In the genomic region with DNA sequence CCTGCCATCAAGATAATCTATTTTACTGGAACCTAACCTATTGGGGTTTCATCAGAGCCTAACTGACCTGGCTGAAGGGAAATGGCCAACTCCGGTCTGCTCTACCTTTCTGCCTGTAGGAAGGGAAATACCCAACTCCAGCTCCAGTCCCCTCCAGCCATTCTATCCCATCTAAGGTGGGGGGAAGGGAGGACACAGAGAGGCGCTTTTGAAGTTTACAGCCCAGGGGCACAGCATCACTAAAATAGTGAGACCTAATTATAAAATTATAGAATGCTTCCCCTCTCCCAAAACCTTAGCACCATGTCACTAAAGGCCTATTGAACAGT, we compare ENCODE assay signal across 18 cellular contexts. TPM values are rescaled to one million over a fixed set of nuclear protein-coding genes. Genes with fewer than 3 reads are reported as not detected.
DNase-seq lines count a peak whose midpoint lies in the region; ATAC-seq, FAIRE-seq and TF ChIP-seq lines count a peak whose summit lies in the region.
"Had no signal": no experiment of that assay in that cellular context is flagged by ENCODE, and none has a peak within 500 bp of the region (broad histone marks: within the 10 kb centered on the region; RNA-seq: fewer than 3 reads in every experiment).

No MANE protein-coding gene starts in this region.

- no peak for TF ChIP-seq RAD21 in K562 (CRISPR knock-in tag; conservative IDR thresholded peaks at IDR 0.05 in 1 of 2, IDR thresholded peaks at IDR 0.05 in 1 of 2)

- H3K4me1 ChIP-seq in H9 (ENCODE audit: insufficient read depth, low read length) (peaks cover 6% of the 10 kb centered on the region), K562 (replicated peaks in 1 of 2; ENCODE audit: control insufficient read depth in 2 of 2, insufficient read depth in 2 of 2, low read length in 2 of 2) (peaks cover 0 to 6% of the 10 kb centered on the region in 2 experiments; a peak in 2 of 5 replicates), mesendoderm (ENCODE audit: control insufficient read depth, low read depth, low read length) (no peaks in the 10 kb centered on the region), adrenal gland (replicated peaks in 1 of 2) (no peaks in the 10 kb centered on the region)
- no peaks in the 10 kb centered on the region for H3K4me1 ChIP-seq in naive thymus-derived CD4-positive, alpha-beta T cell (ENCODE audit: control insufficient read depth in 2 of 2, insufficient read depth in 2 of 2, low read length in 2 of 2)
- H3K4me1 ChIP-seq: Peyer's patch had no signal

- H2BK12ac ChIP-seq in H9 (ENCODE audit: insufficient read length, low read depth, low read length), result no peak overlapping the region

- no peak overlapping the region for H3K4ac ChIP-seq in H9 (ENCODE audit: low read depth, low read length)
- no peak overlapping the region for H3K4ac ChIP-seq in mesendoderm (ENCODE audit: low read depth, low read length)

- peak overlapping the region; percentile 23 for H3K27ac ChIP-seq in H9 (ENCODE audit: insufficient read length, low read depth, low read length)
- no peak overlapping the region for H3K27ac ChIP-seq in K562 (ENCODE audit: extremely low read depth, low read depth, low read length)
- H3K27ac ChIP-seq in mesendoderm (ENCODE audit: low read depth, low read length), result no peak overlapping the region
- no peak overlapping the region for H3K27ac ChIP-seq in adrenal gland
- no peak overlapping the region for H3K27ac ChIP-seq in naive thymus-derived CD4-positive, alpha-beta T cell (ENCODE audit: low read depth, low read length)
- H3K27ac ChIP-seq: Peyer's patch, SJSA1 had no signal

- no peak overlapping the region for H2AK5ac ChIP-seq in H9 (ENCODE audit: insufficient read length, low read length)
- no peak overlapping the region for H2AK5ac ChIP-seq in mesendoderm (ENCODE audit: low read length)

- no peak overlapping the region for H4K91ac ChIP-seq in H9 (ENCODE audit: insufficient read length, low read depth, low read length)

- H3K36me3 ChIP-seq in K562 (ENCODE audit: control insufficient read depth, insufficient read depth, low read length), result no peaks in the 10 kb centered on the region
- H3K36me3 ChIP-seq in mesendoderm (ENCODE audit: control insufficient read depth, insufficient read depth, low read length), result no peaks in the 10 kb centered on the region
- no peaks in the 10 kb centered on the region for H3K36me3 ChIP-seq in adrenal gland (replicated peaks in 1 of 2)
- H3K36me3 ChIP-seq in naive thymus-derived CD4-positive, alpha-beta T cell (ENCODE audit: control insufficient read depth in 2 of 3, insufficient read depth in 3 of 3, low read length in 3 of 3), result no peaks in the 10 kb centered on the region
- H3K36me3 ChIP-seq: Peyer's patch, SJSA1 had no signal

- H3K56ac ChIP-seq in H9 (ENCODE audit: insufficient read length, low read depth, low read length), result no peak overlapping the region
- no peak overlapping the region for H3K56ac ChIP-seq in mesendoderm (ENCODE audit: low read length)

- ATAC-seq in K562, result peak; percentile 34; the same call in 1 of the 3 replicates
- ATAC-seq in activated T-cell treated with anti-CD3 and anti-CD28 coated beads, Interleukin-2, amount 50 U/mL, for 72 hours (replicated peaks in 1 of 2), result no peak
- ATAC-seq in naive thymus-derived CD4-positive, alpha-beta T cell, result no peak

- no peak overlapping the region for H4K5ac ChIP-seq in H9 (ENCODE audit: insufficient read length, low read depth, low read length)
- H4K5ac ChIP-seq in mesendoderm (ENCODE audit: low read length), result no peak overlapping the region

- DNase-seq in H9 (no peak), K562 (ENCODE audit: extremely low read depth in 1 of 4, low spot score in 3 of 4) (no peak), mesendoderm (peak; percentile 38), type B pancreatic cell (ENCODE audit: extremely low spot score, unreplicated experiment) (no peak), adrenal gland (no peak)
- no peak for DNase-seq in activated T-cell treated with anti-CD3 and anti-CD28 coated beads, Interleukin-2, amount 50 U/mL, for 72 hours
- DNase-seq in naive thymus-derived CD4-positive, alpha-beta T cell, result no peak
- DNase-seq: C1 segment of cervical spinal cord; CD8-positive, alpha-beta memory T cell; EL; NCI-H187 treated with DMSO at 0.1 percent for 48 hours; NCI-H526; Peyer's patch; SW 1271 had no signal

- H3K27me3 Mint-ChIP-seq in H9 (ENCODE audit: low read depth) (no peaks in the 10 kb centered on the region), type B pancreatic cell (no peaks in the 10 kb centered on the region)
- H3K27me3 Mint-ChIP-seq in activated T-cell treated with anti-CD3 and anti-CD28 coated beads, Interleukin-2, amount 50 U/mL, for 72 hours (ENCODE audit: low read depth), result peaks cover 67% of the 10 kb centered on the region
- peaks cover 0 to 29% (median 7%) of the 10 kb centered on the region in 5 donors for H3K27me3 Mint-ChIP-seq in naive thymus-derived CD4-positive, alpha-beta T cell

- H3K4me2 ChIP-seq in H9 (ENCODE audit: insufficient read depth, insufficient read length, low read length), result no peak overlapping the region
- H3K4me2 ChIP-seq in K562 (ENCODE audit: insufficient read depth, low read length), result no peak overlapping the region
- H3K4me2 ChIP-seq in mesendoderm (ENCODE audit: low read length), result no peak overlapping the region

- H2BK5ac ChIP-seq in H9 (ENCODE audit: insufficient read length, low read length) (no peak overlapping the region), mesendoderm (ENCODE audit: low read length) (no peak overlapping the region)

- H3K79me1 ChIP-seq in H9 (ENCODE audit: insufficient read depth, low read depth, low read length, poor library complexity, severe bottlenecking), result no peaks in the 10 kb centered on the region
- H3K79me1 ChIP-seq in mesendoderm (ENCODE audit: low read length), result no peaks in the 10 kb centered on the region

- no peak overlapping the region for H2BK20ac ChIP-seq in H9 (ENCODE audit: low read depth, low read length, poor library complexity, severe bottlenecking)

- H3K79me2 ChIP-seq in H9 (ENCODE audit: insufficient read depth, low read length), result no peaks in the 10 kb centered on the region
- no peaks in the 10 kb centered on the region for H3K79me2 ChIP-seq in K562 (ENCODE audit: control insufficient read depth, insufficient read depth, low read length)
- H3K79me2 ChIP-seq in mesendoderm (ENCODE audit: control insufficient read depth, insufficient read depth, low read length), result no peaks in the 10 kb centered on the region

- H3K4me1 Mint-ChIP-seq in H9, result peaks cover 19% of the 10 kb centered on the region in 2 experiments
- peaks cover 25% of the 10 kb centered on the region for H3K4me1 Mint-ChIP-seq in type B pancreatic cell (ENCODE audit: unreplicated experiment)
- H3K4me1 Mint-ChIP-seq in activated T-cell treated with anti-CD3 and anti-CD28 coated beads, Interleukin-2, amount 50 U/mL, for 72 hours (ENCODE audit: low read depth), result no peaks in the 10 kb centered on the region
- peaks cover 0 to 14% (median 7%) of the 10 kb centered on the region in 7 donors for H3K4me1 Mint-ChIP-seq in naive thymus-derived CD4-positive, alpha-beta T cell

- H2BK15ac ChIP-seq in H9 (ENCODE audit: low read depth, low read length) (no peak overlapping the region), mesendoderm (replicated peaks; ENCODE audit: low read depth) (no peak overlapping the region)

- H3K18ac ChIP-seq in H9 (ENCODE audit: insufficient read length, low read depth, low read length), result no peak overlapping the region
- no peak overlapping the region for H3K18ac ChIP-seq in mesendoderm (ENCODE audit: low read length)

- TF ChIP-seq POLR2A in K562 (conservative IDR thresholded peaks at IDR 0.05) (no peak), adrenal gland (IDR thresholded peaks at IDR 0.05) (no peak)

- no CpG with 5 or more reads among the region's 2 CpGs for WGBS in H9 (ENCODE audit: extremely low coverage, insufficient read length, low lambda C conversion rate)
- WGBS in K562 (ENCODE audit: insufficient coverage, low coverage, missing lambda C conversion rate), result 19% methylated on average over 2 of the region's 2 CpGs
- WGBS in mesendoderm (ENCODE audit: extremely low coverage, insufficient coverage, low lambda C conversion rate), result no CpG with 5 or more reads among the region's 2 CpGs
- WGBS in adrenal gland, 4 donors, result 72 to 88% (median 83%) methylated on average over 1 to 2 of the region's 2 CpGs

- H3K14ac ChIP-seq in H9 (ENCODE audit: insufficient read depth, low read length), result no peak overlapping the region

- intact Hi-C loops in K562 (cut with micrococcal nuclease) (no loop called here), adrenal gland (cut with DNase I) (no loop called here)
- intact Hi-C loops in naive thymus-derived CD4-positive, alpha-beta T cell (cut with micrococcal nuclease), result no loop called here

- H3K27ac Mint-ChIP-seq in H9 (no peak overlapping the region), type B pancreatic cell (peak overlapping the region; percentile 0)
- no peak overlapping the region for H3K27ac Mint-ChIP-seq in activated T-cell treated with anti-CD3 and anti-CD28 coated beads, Interleukin-2, amount 50 U/mL, for 72 hours
- H3K27ac Mint-ChIP-seq in naive thymus-derived CD4-positive, alpha-beta T cell, result no peak overlapping the region

- no peak overlapping the region for H2AFZ ChIP-seq in H9 (ENCODE audit: low read length)
- H2AFZ ChIP-seq in K562 (ENCODE audit: low read depth, low read length), result peak overlapping the region; percentile 79

- H3K9me3 Mint-ChIP-seq in H9, result peaks cover 4 to 5% of the 10 kb centered on the region in 2 experiments; a peak in 2 of 5 replicates
- H3K9me3 Mint-ChIP-seq in type B pancreatic cell, result peaks cover 7% of the 10 kb centered on the region
- peaks cover 0 to 1% of the 10 kb centered on the region in 2 donors for H3K9me3 Mint-ChIP-seq in activated T-cell treated with anti-CD3 and anti-CD28 coated beads, Interleukin-2, amount 50 U/mL, for 72 hours
- peaks cover 0 to 2% (median 0%) of the 10 kb centered on the region in 11 donors for H3K9me3 Mint-ChIP-seq in naive thymus-derived CD4-positive, alpha-beta T cell
- H3K9me3 Mint-ChIP-seq: CD8-positive, alpha-beta memory T cell had no signal

- no peak for FAIRE-seq in K562 (lab: Jason Lieb, UNC)
- FAIRE-seq: GM12891, GM18507, H54 had no signal

- TF ChIP-seq CTCF in H9 (conservative IDR thresholded peaks at IDR 0.05) (no peak), K562 (IDR thresholded peaks at IDR 0.05 in 2 of 3, conservative IDR thresholded peaks at IDR 0.05 in 1 of 3; ENCODE audit: insufficient read depth in 2 of 3, low read depth in 1 of 3, low read length in 3 of 3) (no peak), type B pancreatic cell (conservative IDR thresholded peaks at IDR 0.05) (no peak), adrenal gland (IDR thresholded peaks at IDR 0.05) (no peak)

- H3K9me1 ChIP-seq in K562 (ENCODE audit: control insufficient read depth, insufficient read depth, low read length), result no peaks in the 10 kb centered on the region

- POLR2A ChIA-PET in K562 (lab: Yijun Ruan, JAX), result no interaction called here
- POLR2A ChIA-PET in naive thymus-derived CD4-positive, alpha-beta T cell (lab: Charles Lee), result no interaction called here

- H4K20me1 ChIP-seq in H9 (ENCODE audit: control insufficient read depth, insufficient read depth, insufficient read length) (no peaks in the 10 kb centered on the region), K562 (replicated peaks; ENCODE audit: control insufficient read depth, insufficient read depth, low read length) (no peaks in the 10 kb centered on the region)

- H3K4me3 ChIP-seq in K562 (no peak overlapping the region), mesendoderm (ENCODE audit: low read length) (no peak overlapping the region), adrenal gland (no peak overlapping the region)
- no peak overlapping the region for H3K4me3 ChIP-seq in naive thymus-derived CD4-positive, alpha-beta T cell (ENCODE audit: low read length)
- H3K4me3 ChIP-seq: Peyer's patch, SJSA1 had no signal

- H3T11ph ChIP-seq in H9 (ENCODE audit: low read length), result no peak overlapping the region

- in situ Hi-C loops in K562 (cut with MboI), result no loop called here

- CTCF ChIA-PET in K562 (lab: Yijun Ruan, JAX; ENCODE audit: low intra/inter-chr PET ratio), result no interaction called here
- CTCF ChIA-PET in naive thymus-derived CD4-positive, alpha-beta T cell (lab: Charles Lee), result no interaction called here

- H3K9ac ChIP-seq in H9 (ENCODE audit: extremely low read depth, insufficient read length, low read length) (no peak overlapping the region), K562 (ENCODE audit: insufficient read depth in 1 of 2, low read depth in 2 of 2, low read length in 2 of 2) (no peak overlapping the region), mesendoderm (ENCODE audit: low read length) (no peak overlapping the region)

- H2BK120ac ChIP-seq in H9 (ENCODE audit: low read depth, low read length, poor library complexity, severe bottlenecking), result no peak overlapping the region
- no peak overlapping the region for H2BK120ac ChIP-seq in mesendoderm (ENCODE audit: low read depth, low read length)

- H3K23ac ChIP-seq in H9 (ENCODE audit: insufficient read length, low read depth, low read length), result no peak overlapping the region
- no peak overlapping the region for H3K23ac ChIP-seq in mesendoderm (ENCODE audit: low read length)

- H3K27me3 ChIP-seq in H9 (ENCODE audit: insufficient read depth, low read length) (no peaks in the 10 kb centered on the region), K562 (ENCODE audit: control insufficient read depth in 2 of 2, insufficient read depth in 2 of 2, low read length in 2 of 2) (no peaks in the 10 kb centered on the region), mesendoderm (ENCODE audit: insufficient read depth, low read length, poor library complexity) (no peaks in the 10 kb centered on the region), adrenal gland (peaks cover 8% of the 10 kb centered on the region)
- H3K27me3 ChIP-seq in naive thymus-derived CD4-positive, alpha-beta T cell (ENCODE audit: control insufficient read depth in 2 of 2, insufficient read depth in 2 of 2, low read length in 2 of 2), result no peaks in the 10 kb centered on the region
- H3K27me3 ChIP-seq: Peyer's patch, SJSA1 had no signal

- H4K8ac ChIP-seq in H9 (replicated peaks; ENCODE audit: insufficient read length, low read depth, low read length) (no peak overlapping the region), mesendoderm (ENCODE audit: low read depth, low read length) (no peak overlapping the region)

- H3K4me3 Mint-ChIP-seq in H9 (no peak overlapping the region), type B pancreatic cell (no peak overlapping the region)
- no peak overlapping the region for H3K4me3 Mint-ChIP-seq in activated T-cell treated with anti-CD3 and anti-CD28 coated beads, Interleukin-2, amount 50 U/mL, for 72 hours
- no peak overlapping the region for H3K4me3 Mint-ChIP-seq in naive thymus-derived CD4-positive, alpha-beta T cell

- H3K36me3 Mint-ChIP-seq in H9 (ENCODE audit: insufficient read depth in 1 of 3, low read depth in 3 of 3) (peaks cover 0 to 5% (median 0%) of the 10 kb centered on the region in 3 experiments; a peak in 1 of 7 replicates), type B pancreatic cell (no peaks in the 10 kb centered on the region)
- H3K36me3 Mint-ChIP-seq in activated T-cell treated with anti-CD3 and anti-CD28 coated beads, Interleukin-2, amount 50 U/mL, for 72 hours (ENCODE audit: insufficient read depth in 2 of 2), result no peaks in the 10 kb centered on the region
- no peaks in the 10 kb centered on the region for H3K36me3 Mint-ChIP-seq in naive thymus-derived CD4-positive, alpha-beta T cell
- H3K36me3 Mint-ChIP-seq: CD8-positive, alpha-beta memory T cell had no signal

- H3K9me3 ChIP-seq in H9 (ENCODE audit: control insufficient read depth, low read depth, low read length) (no peaks in the 10 kb centered on the region), K562 (replicated peaks; ENCODE audit: control insufficient read depth, insufficient read depth, low read depth, low read length) (no peaks in the 10 kb centered on the region), adrenal gland (replicated peaks in 1 of 3) (no peaks in the 10 kb centered on the region)
- H3K9me3 ChIP-seq in naive thymus-derived CD4-positive, alpha-beta T cell (ENCODE audit: control insufficient read depth in 2 of 3, low read length in 3 of 3), result no peaks in the 10 kb centered on the region
- H3K9me3 ChIP-seq: Peyer's patch, SJSA1 had no signal

- no TSS peak for BruUV-seq in K562 (replicated peaks; lab: Mats Ljungman, UMichigan)

- no peak for TF ChIP-seq EP300 in K562 (IDR thresholded peaks at IDR 0.05; ENCODE audit: low read length)

- no peaks in the 10 kb centered on the region for H3K23me2 ChIP-seq in H9 (ENCODE audit: insufficient read length, low read depth, low read length, poor library complexity, severe bottlenecking)

RNA-seq across cellular contexts. Expression of a gene that starts 27.8 kb away (rescaled TPM):
- total RNA-seq in H9 (2021) (36.9 and 41.6 TPM in 2 replicates), K562 (2014; rRNA removed) (20.1 and 21.5 TPM in 2 replicates), K562 (2014; rRNA removed; fragmentation: Illumina TruSeq; extraction: Trizol) (32.1 and 35.6 TPM in 2 replicates), K562 (2015; rRNA removed; fragmentation: Illumina TruSeq; extraction: Trizol) (25.0 and 25.5 TPM in 2 replicates), K562 (2021) (29.0 and 31.2 TPM in 2 replicates), type B pancreatic cell (ENCODE audit: low replicate concordance) (24.7 and 42.9 TPM in 2 replicates), adrenal gland (100 to 1,000 TPM in 5 of 8 donors, 10 to 100 TPM in 3; 78.3 to 179 (median 118) TPM)
- total RNA-seq in K562 (2011; cell fraction: chromatin; rRNA removed; ENCODE audit: low replicate concordance), result 30.6 and 90.7 TPM in 2 replicates
- total RNA-seq in K562 (2011; cell fraction: nucleolus; rRNA removed), result 10.5 and 14.9 TPM in 2 replicates
- 29.3 and 45.3 TPM in 2 replicates for total RNA-seq in K562 (2011; cell fraction: nucleoplasm; rRNA removed)
- polyA plus RNA-seq in K562 (2011; rRNA removed) (22.2 and 35.1 TPM in 2 replicates), K562 (2014; fragmentation: Illumina TruSeq; extraction: Trizol) (22.1 and 27.1 TPM in 2 replicates), K562 (2014; fragmentation: Nextera tagmentation; extraction: Ambion mirVana) (10 to 100 TPM in 1 of 2 experiments, 1 to 10 TPM in 1; 9.8 to 12.0 TPM), K562 (2014; rRNA removed) (16.6 and 19.6 TPM in 2 replicates), adrenal gland (100 to 1,000 TPM in 1 of 3 donors, 10 to 100 TPM in 2; 16.9 to 192 (median 31.8) TPM)
- 8.4 and 13.2 TPM in 2 replicates for polyA plus RNA-seq in K562 (2011; cell fraction: cytosol; rRNA removed)
- 16.3 and 17.2 TPM in 2 replicates for polyA plus RNA-seq in K562 (2011; cell fraction: nucleus; rRNA removed)
- 15.3 and 26.5 TPM in 2 replicates for polyA plus RNA-seq in K562 (2012)
- 56.4 and 81.0 TPM in 2 replicates for polyA minus RNA-seq in K562 (2011; rRNA and poly(A)+ RNA removed)
- polyA minus RNA-seq in K562 (2011; cell fraction: cytosol; rRNA and poly(A)+ RNA removed), result 36.9 and 53.8 TPM in 2 replicates
- polyA minus RNA-seq in K562 (2011; cell fraction: nucleus; rRNA and poly(A)+ RNA removed), result 21.0 and 30.0 TPM in 2 replicates
- polyA plus RNA-seq in mesendoderm (2013, experiment 1 of 2), result 46.2 TPM
- 47.4 TPM for polyA plus RNA-seq in mesendoderm (2013, experiment 2 of 2)
- total RNA-seq in activated T-cell treated with anti-CD3 and anti-CD28 coated beads, Interleukin-2, amount 50 U/mL, for 72 hours, result 10 to 100 TPM; 44.3 to 48.1 TPM
- total RNA-seq in naive thymus-derived CD4-positive, alpha-beta T cell, result 10 to 100 TPM; 13.4 to 43.9 (median 21.6) TPM
- polyA plus RNA-seq in naive thymus-derived CD4-positive, alpha-beta T cell, result 1 to 10 TPM; 6.6 to 8.0 TPM
